Comparison of ENCODE assay signal across 8 cellular contexts in genomic region chr17:37791434-37791833, GRCh38. TPM values are rescaled to one million over a fixed set of nuclear protein-coding genes. Genes with fewer than 3 reads are reported as not detected.
A peak's percentile ranks its signal among the peaks of the same experiment; 100 is the strongest.
DNase-seq lines count a peak whose midpoint lies in the region; ATAC-seq and TF ChIP-seq lines count a peak whose summit lies in the region.

No MANE protein-coding gene starts in this region.

- POLR2A ChIA-PET in BJ (lab: Charles Lee) (no interaction called here), PC-9 (lab: Charles Lee; ENCODE audit: unreplicated experiment) (no interaction called here)

- ATAC-seq in HG03460 (IDR thresholded peaks at IDR 0.05; ENCODE audit: unreplicated experiment): no peak
- no peak for ATAC-seq in HG03521 (IDR thresholded peaks at IDR 0.05; ENCODE audit: unreplicated experiment)

- no peaks in the 10 kb centered on the region for H4K20me1 ChIP-seq in PC-9 (ENCODE audit: insufficient read depth)

- no peak overlapping the region for H3K4me2 ChIP-seq in PC-9

- H3K27me3 ChIP-seq in BJ (ENCODE audit: control insufficient read depth, insufficient read depth, low read length) (0 out of 2 replicates have a peak, but pooled peaks cover 4% of the 10 kb centered on the region), PC-9 (ENCODE audit: insufficient read depth, low read depth) (peaks cover 24% of the 10 kb centered on the region; the same call in 1 of the 2 replicates)

- peak overlapping the region; percentile 77 to 91 (median 90) for H3K27ac Mint-ChIP-seq in nephron

- H3F3A ChIP-seq in PC-9 (ENCODE audit: insufficient read depth, low read depth): no peaks in the 10 kb centered on the region

- intact Hi-C loops in PC-9 (cut with micrococcal nuclease; ENCODE audit: unreplicated experiment): no loop called here

- no peaks in the 10 kb centered on the region for H3K9me3 ChIP-seq in PC-9 (ENCODE audit: insufficient read depth, low read depth)

- peaks cover 36% of the 10 kb centered on the region for H3K27me3 Mint-ChIP-seq in nephron (ENCODE audit: low read depth)

- peak; percentile 65 for DNase-seq in BJ (ENCODE audit: low read depth)
- DNase-seq in GM19238 (ENCODE audit: insufficient read length, low spot score): peak; percentile 37
- DNase-seq in PC-9: no peak
- DNase-seq in central memory CD4-positive, alpha-beta T cell: peak; percentile 45
- no peak for DNase-seq in T1000 (lab: John Stamatoyannopoulos, UW)

- no peaks in the 10 kb centered on the region for H3K4me1 ChIP-seq in PC-9 (replicated peaks; ENCODE audit: insufficient read depth)

- no TSS peak for BruUV-seq in PC-9 (replicated peaks; lab: Mats Ljungman, UMichigan)

- H3K27ac ChIP-seq in PC-9: no peak overlapping the region

- no peaks in the 10 kb centered on the region for H3K9me2 ChIP-seq in PC-9 (ENCODE audit: insufficient read depth)

- CTCF ChIA-PET in BJ (lab: Yijun Ruan, JAX) (interaction anchor here (0.8 to 2.6 kb wide), 9 partner anchors 10 to 182 kb away, joined by 3 to 13 read pairs (median 3); partner anchors contain the start of gene SYNRG), PC-9 (lab: Charles Lee) (no interaction called here)

- peaks cover 18% of the 10 kb centered on the region for H3K4me1 Mint-ChIP-seq in nephron

- no peaks in the 10 kb centered on the region for H3K9me3 Mint-ChIP-seq in nephron

- no peaks in the 10 kb centered on the region for H3K36me3 Mint-ChIP-seq in nephron (ENCODE audit: low read depth)

- H3K36me3 ChIP-seq in BJ (ENCODE audit: control insufficient read depth, insufficient read depth, low read length) (no peaks in the 10 kb centered on the region), PC-9 (ENCODE audit: low read depth) (no peaks in the 10 kb centered on the region)

- TF ChIP-seq CTCF in BJ (IDR thresholded peaks at IDR 0.05; ENCODE audit: insufficient read depth, low read depth, low read length) (peak; percentile 59), PC-9 (conservative IDR thresholded peaks at IDR 0.05) (peak; percentile 64), nephron (IDR thresholded peaks at IDR 0.05; ENCODE audit: unreplicated experiment in 3 of 3) (peak; percentile 51 to 64 (median 52))

- H3K4me3 Mint-ChIP-seq in nephron: no peak overlapping the region

- H3K4me3 ChIP-seq in BJ (ENCODE audit: low read depth, low read length): no peak overlapping the region
- no peak overlapping the region for H3K4me3 ChIP-seq in PC-9

- no peak overlapping the region for H2AFZ ChIP-seq in PC-9

- no peaks in the 10 kb centered on the region for H3K79me2 ChIP-seq in PC-9 (ENCODE audit: low read depth)

RNA-seq across cellular contexts. Expression of gene HNF1B, which starts 46.6 kb away (rescaled TPM):
- not detected in 2 replicates for polyA plus RNA-seq in BJ (2011; rRNA removed)
- polyA minus RNA-seq in BJ (2011; rRNA and poly(A)+ RNA removed): not detected in 2 replicates
- total RNA-seq in PC-9 (2021): not detected in 2 replicates

Comparison
In these comparisons a context has a peak if more than half of its experiments do, and no peak if none do; other contexts are left out.
1. DNase-seq: peak in BJ (single experiment), GM19238 (single experiment) and central memory CD4-positive, alpha-beta T cell (single experiment); none in PC-9 (0 of 2) and T1000 (single experiment).
2. Peak in every context shown above with its lines, with median percentiles within 50 percentile points of each other: CTCF ChIP-seq.